8 cellular contexts compared by ENCODE assay signal in the genomic region with DNA sequence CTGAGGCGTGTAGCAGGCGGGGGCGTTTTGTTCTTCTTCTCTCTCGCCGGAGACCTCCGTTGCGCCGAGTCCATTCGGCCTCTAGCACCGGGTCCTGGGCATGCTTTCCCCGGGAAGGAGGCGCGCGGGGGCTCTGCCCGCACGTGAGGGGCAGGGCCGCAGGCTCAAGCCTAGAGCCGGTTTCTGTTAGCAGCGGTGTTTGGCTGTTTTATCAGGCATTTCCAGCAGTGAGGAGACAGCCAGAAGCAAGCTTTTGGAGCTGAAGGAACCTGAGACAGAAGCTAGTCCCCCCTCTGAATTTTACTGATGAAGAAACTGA. TPM values are rescaled to one million over a fixed set of nuclear protein-coding genes. Genes with fewer than 3 reads are reported as not detected.
DNase-seq lines count a peak whose midpoint lies in the region; ATAC-seq and TF ChIP-seq lines count a peak whose summit lies in the region.

No MANE protein-coding gene starts in this region.

- H3K27me3 ChIP-seq in kidney epithelial cell (ENCODE audit: control insufficient read depth, insufficient read depth, low read length) = no peaks in the 10 kb centered on the region
- no peaks in the 10 kb centered on the region for H3K27me3 ChIP-seq in testis

- H3K4me3 Mint-ChIP-seq in T-helper 1 cell treated with Interleukin-12 subunit alpha and Interleukin-12 subunit beta and Interleukin-4 antibody, amounts not matched to agents 30 μg/mL and 1 μg/mL, for 36 hours = peak overlapping the region; percentile 72
- H3K4me3 Mint-ChIP-seq in activated naive CD8-positive, alpha-beta T cell treated with anti-CD3 and anti-CD28 coated beads, Interleukin-2, amount 50 U/mL, for 24 hours = peak overlapping the region; percentile 72

- peaks cover 12% of the 10 kb centered on the region for H3K27me3 Mint-ChIP-seq in T-helper 1 cell treated with Interleukin-12 subunit alpha and Interleukin-12 subunit beta and Interleukin-4 antibody, amounts not matched to agents 30 μg/mL and 1 μg/mL, for 36 hours (ENCODE audit: low read depth)
- peaks cover 28% of the 10 kb centered on the region for H3K27me3 Mint-ChIP-seq in activated naive CD8-positive, alpha-beta T cell treated with anti-CD3 and anti-CD28 coated beads, Interleukin-2, amount 50 U/mL, for 24 hours

- intact Hi-C loops in testis (cut with DNase I; ENCODE audit: low total_unique reads) = no loop called here

- TF ChIP-seq POLR2A in testis (IDR thresholded peaks at IDR 0.05) = no peak

- H3K4me3 ChIP-seq in kidney epithelial cell (ENCODE audit: low read depth, low read length) (peak overlapping the region; percentile 48), testis (peak overlapping the region; percentile 77 to 84)

- H3K36me3 Mint-ChIP-seq in T-helper 1 cell treated with Interleukin-12 subunit alpha and Interleukin-12 subunit beta and Interleukin-4 antibody, amounts not matched to agents 30 μg/mL and 1 μg/mL, for 36 hours (ENCODE audit: low read depth) = peaks cover 3% of the 10 kb centered on the region
- H3K36me3 Mint-ChIP-seq in activated naive CD8-positive, alpha-beta T cell treated with anti-CD3 and anti-CD28 coated beads, Interleukin-2, amount 50 U/mL, for 24 hours (ENCODE audit: low read depth) = no peaks in the 10 kb centered on the region

- H3K27ac ChIP-seq in testis = peak overlapping the region; percentile 53 to 84

- H3K27ac Mint-ChIP-seq in T-helper 1 cell treated with Interleukin-12 subunit alpha and Interleukin-12 subunit beta and Interleukin-4 antibody, amounts not matched to agents 30 μg/mL and 1 μg/mL, for 36 hours = peak overlapping the region; percentile 36
- no peak overlapping the region for H3K27ac Mint-ChIP-seq in activated naive CD8-positive, alpha-beta T cell treated with anti-CD3 and anti-CD28 coated beads, Interleukin-2, amount 50 U/mL, for 24 hours

- 1% methylated on average over 18 of the region's 19 CpGs; no CpG with 5 or more reads in 1 of the 2 donors for WGBS in testis, 2 donors

- TF ChIP-seq CTCF in kidney epithelial cell (IDR thresholded peaks at IDR 0.05; ENCODE audit: insufficient read depth, low read length, poor library complexity, severe bottlenecking) (no peak), testis (IDR thresholded peaks at IDR 0.05) (no peak)

- H3K4me1 Mint-ChIP-seq in T-helper 1 cell treated with Interleukin-12 subunit alpha and Interleukin-12 subunit beta and Interleukin-4 antibody, amounts not matched to agents 30 μg/mL and 1 μg/mL, for 36 hours (ENCODE audit: low read depth) = peaks cover 19% of the 10 kb centered on the region
- H3K4me1 Mint-ChIP-seq in activated naive CD8-positive, alpha-beta T cell treated with anti-CD3 and anti-CD28 coated beads, Interleukin-2, amount 50 U/mL, for 24 hours = peaks cover 11% of the 10 kb centered on the region

- H3K9me3 Mint-ChIP-seq in T-helper 1 cell treated with Interleukin-12 subunit alpha and Interleukin-12 subunit beta and Interleukin-4 antibody, amounts not matched to agents 30 μg/mL and 1 μg/mL, for 36 hours = no peaks in the 10 kb centered on the region
- no peaks in the 10 kb centered on the region for H3K9me3 Mint-ChIP-seq in activated naive CD8-positive, alpha-beta T cell treated with anti-CD3 and anti-CD28 coated beads, Interleukin-2, amount 50 U/mL, for 24 hours

- peaks cover 15% of the 10 kb centered on the region for H3K4me1 ChIP-seq in testis

- no peaks in the 10 kb centered on the region for H3K9me3 ChIP-seq in testis

- no peaks in the 10 kb centered on the region for H3K36me3 ChIP-seq in kidney epithelial cell (ENCODE audit: control insufficient read depth, insufficient read depth, low read length)
- no peaks in the 10 kb centered on the region for H3K36me3 ChIP-seq in testis (ENCODE audit: low read depth, missing control alignments)

- DNase-seq in T-helper 1 cell (no peak), kidney epithelial cell (ENCODE audit: low read depth) (no peak), testis (no peak), activated gamma-delta T cell (lab: John Stamatoyannopoulos, UW) (no peak), NCI-H748 (lab: John Stamatoyannopoulos, UW; ENCODE audit: unreplicated experiment) (no peak)
- no peak for DNase-seq in activated naive CD8-positive, alpha-beta T cell treated with anti-CD3 and anti-CD28 coated beads, Interleukin-2, amount 50 U/mL, for 24 hours

- ATAC-seq in activated naive CD8-positive, alpha-beta T cell treated with anti-CD3 and anti-CD28 coated beads, Interleukin-2, amount 50 U/mL, for 24 hours = no peak
- ATAC-seq in HG02885 (IDR thresholded peaks at IDR 0.05; ENCODE audit: poor library complexity, unreplicated experiment) = no peak

RNA-seq across cellular contexts. Expression of a gene that starts 0.6 kb away (rescaled TPM):
- total RNA-seq in kidney epithelial cell (29.7 and 31.3 TPM in 2 replicates), testis (100 to 1,000 TPM in 1 of 2 donors, 10 to 100 TPM in 1; 87.8 to 107 TPM)
- 40.7 TPM for polyA plus RNA-seq in testis (ENCODE audit: insufficient read depth, low read depth, low replicate concordance)
